In the genomic region with DNA sequence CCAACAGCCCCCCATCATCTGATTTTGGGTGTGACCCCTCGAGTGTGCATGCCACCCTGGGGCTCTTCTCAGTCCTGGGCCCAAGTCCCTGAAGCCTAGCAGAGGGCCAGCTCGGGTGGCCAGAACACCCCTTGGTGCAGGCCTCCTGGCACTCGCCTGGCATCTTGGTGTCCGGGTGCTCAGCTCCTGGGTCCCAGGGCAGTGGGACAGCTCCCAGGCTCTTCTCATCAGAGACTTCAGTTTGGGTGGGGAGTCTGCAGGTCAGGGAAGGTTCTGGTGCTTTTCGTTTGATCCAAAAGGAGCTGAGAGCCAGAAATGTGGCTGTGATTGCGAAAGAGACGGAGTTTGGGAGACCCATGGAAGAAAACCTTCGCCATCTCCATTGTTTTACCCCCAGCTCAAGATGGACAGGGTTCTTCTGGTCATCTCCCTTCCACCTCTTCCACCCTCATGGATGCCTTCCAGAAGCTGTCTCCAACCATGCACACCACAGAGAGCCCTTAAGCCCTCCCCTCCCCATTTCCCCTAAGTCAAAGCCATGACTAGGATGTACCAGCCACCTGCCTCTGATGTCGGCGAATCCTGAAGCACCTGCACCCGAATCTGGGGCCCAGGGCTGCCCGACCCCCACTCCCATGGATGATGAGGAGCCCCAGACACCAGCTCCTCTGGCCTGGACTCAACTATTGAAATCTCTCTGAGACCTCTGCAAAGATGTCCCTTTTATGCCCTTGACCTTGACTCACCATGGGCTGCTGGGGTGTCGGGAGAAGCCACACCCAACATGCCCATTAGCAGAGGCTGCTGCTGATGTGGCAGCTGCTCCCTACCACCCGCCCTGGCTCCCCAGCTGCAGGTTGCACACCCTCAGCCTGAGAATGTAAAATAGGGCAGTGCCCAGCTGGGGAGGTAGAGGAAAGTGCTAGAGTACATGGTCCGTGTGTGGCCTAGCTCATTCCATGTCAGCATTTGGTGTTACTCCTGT, we compare ENCODE assay signal across 17 cellular contexts. TPM values are rescaled to one million over a fixed set of nuclear protein-coding genes. Genes with fewer than 3 reads are reported as not detected.
DNase-seq lines count a peak whose midpoint lies in the region; ATAC-seq, FAIRE-seq and TF ChIP-seq lines count a peak whose summit lies in the region.
"Had no signal": no experiment of that assay in that cellular context is flagged by ENCODE, and none has a peak within 500 bp of the region (broad histone marks: within the 10 kb centered on the region; RNA-seq: fewer than 3 reads in every experiment).

No MANE protein-coding gene starts in this region.

- ATAC-seq in left lobe of liver = no peak
- ATAC-seq in HG03469 (IDR thresholded peaks at IDR 0.05; ENCODE audit: unreplicated experiment) = no peak
- ATAC-seq in HG03139 (IDR thresholded peaks at IDR 0.05; ENCODE audit: unreplicated experiment) = no peak
- ATAC-seq: HCT116 had no signal

- H3K9ac ChIP-seq in astrocyte (ENCODE audit: low read length) = no peak overlapping the region

- H3K27me3 Mint-ChIP-seq in astrocyte (ENCODE audit: low read depth, unreplicated experiment) = peaks cover 52% of the 10 kb centered on the region

- no peaks in the 10 kb centered on the region for H3K4me1 ChIP-seq in astrocyte (ENCODE audit: insufficient read depth, low read length)
- no peaks in the 10 kb centered on the region for H3K4me1 ChIP-seq in vagina
- H3K4me1 ChIP-seq: BE2C had no signal

- H3K79me2 ChIP-seq in astrocyte (ENCODE audit: insufficient read depth, low read length) = no peaks in the 10 kb centered on the region

- no peak overlapping the region for H3K4me2 ChIP-seq in astrocyte (ENCODE audit: low read length)

- no peaks in the 10 kb centered on the region for H3K4me1 Mint-ChIP-seq in astrocyte (ENCODE audit: low read depth, unreplicated experiment)
- H3K4me1 Mint-ChIP-seq: CD4-positive, CD25-positive, alpha-beta regulatory T cell had no signal

- no peak for TF ChIP-seq POLR2A in vagina (IDR thresholded peaks at IDR 0.05)

- H3K27ac ChIP-seq in astrocyte (ENCODE audit: low read depth, low read length) (no peak overlapping the region), vagina (no peak overlapping the region)

- peak; percentile 23 for DNase-seq in activated CD8-positive, alpha-beta memory T cell treated with anti-CD3 and anti-CD28 coated beads, Interleukin-2, amount 50 U/mL, for 48 hours
- no peak for DNase-seq in activated CD8-positive, alpha-beta memory T cell treated with anti-CD3 and anti-CD28 coated beads, Interleukin-2, amount 50 U/mL, for 4 hours
- no peak for DNase-seq in astrocyte (ENCODE audit: low read depth)
- DNase-seq in left lobe of liver (ENCODE audit: low spot score) = peak; percentile 26
- DNase-seq in vagina (ENCODE audit: extremely low spot score in 2 of 2) = peak; percentile 77 to 93
- DNase-seq: BE2C; CD4-positive, CD25-positive, alpha-beta regulatory T cell; COR-L47; NCI-H1092 treated with DMSO at 0.1 percent for 48 hours; NCI-H2081 treated with DMSO at 0.1 percent for 48 hours; Right ventricle myocardium superior had no signal

- no peak overlapping the region for H2AFZ ChIP-seq in astrocyte (ENCODE audit: low read depth, low read length)

- H3K27ac Mint-ChIP-seq in astrocyte (ENCODE audit: unreplicated experiment) = no peak overlapping the region
- H3K27ac Mint-ChIP-seq: CD4-positive, CD25-positive, alpha-beta regulatory T cell had no signal

- FAIRE-seq in astrocyte (lab: Jason Lieb, UNC) = no peak
- FAIRE-seq: G401.6, RCC 7860 had no signal

- no peaks in the 10 kb centered on the region for H4K20me1 ChIP-seq in astrocyte (ENCODE audit: insufficient read depth, low read length)

- peak overlapping the region; percentile 57 for H3K4me3 Mint-ChIP-seq in astrocyte (ENCODE audit: unreplicated experiment)
- H3K4me3 Mint-ChIP-seq: CD4-positive, CD25-positive, alpha-beta regulatory T cell had no signal

- no peaks in the 10 kb centered on the region for H3K36me3 Mint-ChIP-seq in astrocyte (ENCODE audit: low read depth, unreplicated experiment)
- H3K36me3 Mint-ChIP-seq: CD4-positive, CD25-positive, alpha-beta regulatory T cell had no signal

- no peaks in the 10 kb centered on the region for H3K9me3 Mint-ChIP-seq in astrocyte (ENCODE audit: unreplicated experiment)

- H3K36me3 ChIP-seq in astrocyte (ENCODE audit: insufficient read depth, low read length) = no peaks in the 10 kb centered on the region
- no peaks in the 10 kb centered on the region for H3K36me3 ChIP-seq in vagina
- H3K36me3 ChIP-seq: BE2C had no signal

- H3K4me3 ChIP-seq in astrocyte (ENCODE audit: insufficient read depth, low read depth, low read length) = no peak overlapping the region
- no peak overlapping the region for H3K4me3 ChIP-seq in vagina

- TF ChIP-seq CTCF in astrocyte (IDR thresholded peaks at IDR 0.05; ENCODE audit: insufficient read depth, low read depth, low read length) (no peak), vagina (IDR thresholded peaks at IDR 0.05) (no peak)

- H3K9me3 ChIP-seq in astrocyte (ENCODE audit: insufficient read depth, low read depth, low read length) (no peaks in the 10 kb centered on the region), vagina (no peaks in the 10 kb centered on the region)
- H3K9me3 ChIP-seq: BE2C had no signal

- peaks cover 9% of the 10 kb centered on the region for H3K27me3 ChIP-seq in astrocyte (ENCODE audit: insufficient read depth, low read length)
- H3K27me3 ChIP-seq in vagina = no peaks in the 10 kb centered on the region
- H3K27me3 ChIP-seq: BE2C had no signal

- intact Hi-C loops in vagina (cut with DNase I) = no loop called here

RNA-seq across cellular contexts. Expression of a gene that starts 55.3 kb away (rescaled TPM):
- total RNA-seq in astrocyte (0.05 and 0.14 TPM in 2 replicates), left lobe of liver (0.65 TPM), vagina (12.0 TPM)
- total RNA-seq: CD4-positive, CD25-positive, alpha-beta regulatory T cell; NCI-H460 had no signal

Comparison
In these comparisons a context has a peak if more than half of its experiments do, and no peak if none do; other contexts are left out.
1. DNase-seq: peak in activated CD8-positive, alpha-beta memory T cell treated with anti-CD3 and anti-CD28 coated beads, Interleukin-2, amount 50 U/mL, for 48 hours (single experiment), left lobe of liver (single experiment) and vagina (2 of 2); none in activated CD8-positive, alpha-beta memory T cell treated with anti-CD3 and anti-CD28 coated beads, Interleukin-2, amount 50 U/mL, for 4 hours (single experiment) and astrocyte (single experiment).